In genomic region chr15:70099966-70100494, GRCh38 we compare ENCODE assay signal across 8 cellular contexts.
DNase-seq lines count a peak whose midpoint lies in the region; ATAC-seq and TF ChIP-seq lines count a peak whose summit lies in the region.

No MANE protein-coding gene starts in this region.

- peak; percentile 63 for DNase-seq in DMS53 (lab: John Stamatoyannopoulos, UW)
- no peak for DNase-seq in DMS53 treated with DMSO at 0.1 percent for 48 hours (lab: John Stamatoyannopoulos, UW; ENCODE audit: unreplicated experiment)
- DNase-seq in central memory CD4-positive, alpha-beta T cell = peak; percentile 14
- DNase-seq in SW 1271 (lab: John Stamatoyannopoulos, UW) = no peak

- peak overlapping the region; percentile 91 to 99 (median 98) for H3K27ac Mint-ChIP-seq in nephron

- TF ChIP-seq CTCF in OCI-LY1 (IDR thresholded peaks at IDR 0.05; ENCODE audit: low read length) (no peak), nephron (IDR thresholded peaks at IDR 0.05; ENCODE audit: unreplicated experiment in 3 of 3) (no peak)

- H3K9me2 ChIP-seq in OCI-LY1 (ENCODE audit: low read depth, low read length) = no peaks in the 10 kb centered on the region

- H3K79me2 ChIP-seq in OCI-LY1 (ENCODE audit: insufficient read depth, low read length) = peaks cover 22% of the 10 kb centered on the region

- 0 out of 2 replicates have a peak, but pooled peaks cover 5% of the 10 kb centered on the region for H3F3A ChIP-seq in OCI-LY1 (ENCODE audit: insufficient read depth, low read length)

- H3K4me1 ChIP-seq in OCI-LY1 (ENCODE audit: insufficient read depth, low read length, severe bottlenecking) = peaks cover 32% of the 10 kb centered on the region

- H3K9me3 ChIP-seq in OCI-LY1 (ENCODE audit: low read length) = no peaks in the 10 kb centered on the region

- H3K27me3 ChIP-seq in OCI-LY1 (ENCODE audit: insufficient read depth, low read length) = no peaks in the 10 kb centered on the region; the same call in 1 of the 2 replicates

- peaks cover 35% of the 10 kb centered on the region for H3K4me1 Mint-ChIP-seq in nephron

- ATAC-seq in GM18907 (IDR thresholded peaks at IDR 0.05; ENCODE audit: unreplicated experiment) (no peak), HG03469 (IDR thresholded peaks at IDR 0.05; ENCODE audit: unreplicated experiment) (no peak)

- no peak overlapping the region for H2AFZ ChIP-seq in OCI-LY1 (ENCODE audit: low read length)

- peak overlapping the region; percentile 39 for H3K4me3 ChIP-seq in OCI-LY1 (ENCODE audit: low read depth, low read length, poor library complexity, severe bottlenecking)

- no peak overlapping the region for H3K9ac ChIP-seq in OCI-LY1 (ENCODE audit: low read length)

- H3K36me3 Mint-ChIP-seq in nephron (ENCODE audit: low read depth) = no peaks in the 10 kb centered on the region

- peak overlapping the region; percentile 61 for H3K4me2 ChIP-seq in OCI-LY1 (ENCODE audit: low read length)

- H4K20me1 ChIP-seq in OCI-LY1 (ENCODE audit: insufficient read depth, low read length) = no peaks in the 10 kb centered on the region

- no peaks in the 10 kb centered on the region for H3K9me3 Mint-ChIP-seq in nephron

- H3K36me3 ChIP-seq in OCI-LY1 (ENCODE audit: insufficient read depth, low read length) = peaks cover 16% of the 10 kb centered on the region

- H3K27ac ChIP-seq in OCI-LY1 (ENCODE audit: low read depth, low read length, poor library complexity, severe bottlenecking) = no peak overlapping the region

- peak overlapping the region; percentile 90 to 96 (median 95) for H3K4me3 Mint-ChIP-seq in nephron

- H3K27me3 Mint-ChIP-seq in nephron (ENCODE audit: low read depth) = peaks cover 28% of the 10 kb centered on the region

Comparison
In these comparisons a context has a peak if more than half of its experiments do, and no peak if none do; other contexts are left out.
1. DNase-seq: peak in DMS53 (single experiment) and central memory CD4-positive, alpha-beta T cell (single experiment); none in DMS53 treated with DMSO at 0.1 percent for 48 hours (single experiment) and SW 1271 (0 of 2).